Comparison of ENCODE assay signal across 8 cellular contexts in the genomic region with DNA sequence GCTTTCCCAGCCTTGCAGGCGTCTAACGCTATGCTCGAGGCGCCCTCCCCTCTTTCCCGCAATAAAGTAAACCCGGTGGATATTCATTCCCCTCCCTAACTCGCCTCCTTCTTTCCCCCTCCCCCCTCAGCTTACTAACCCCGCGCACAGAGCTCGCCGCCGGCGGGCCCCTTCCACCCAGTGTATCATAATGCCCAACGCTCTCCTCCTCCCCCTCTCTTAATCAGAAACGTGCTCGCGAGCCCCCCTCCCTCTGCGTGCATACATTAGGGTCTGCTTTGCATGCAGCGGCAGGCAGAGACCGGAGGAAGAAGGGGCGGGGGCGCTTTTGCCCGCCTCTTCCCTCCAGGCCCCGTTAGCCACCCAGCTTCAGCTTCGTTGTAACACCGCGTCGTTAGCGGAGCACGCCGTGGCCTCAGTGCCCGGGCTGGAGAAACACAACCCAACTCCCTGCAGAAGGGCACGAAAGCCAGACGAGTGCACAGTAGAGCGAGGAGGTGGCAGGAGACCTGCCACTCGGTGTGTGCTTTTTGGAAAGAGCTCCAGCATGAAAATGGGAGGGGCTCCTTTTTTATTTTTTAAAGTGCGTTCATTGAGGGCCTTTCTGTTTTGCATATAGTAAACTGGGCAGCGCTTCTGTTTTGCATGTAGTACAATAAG. TPM values are rescaled to one million over a fixed set of nuclear protein-coding genes. Genes with fewer than 3 reads are reported as not detected.
DNase-seq lines count a peak whose midpoint lies in the region; ATAC-seq, FAIRE-seq and TF ChIP-seq lines count a peak whose summit lies in the region.

No MANE protein-coding gene starts in this region.

- peaks cover 11% of the 10 kb centered on the region; the same call in 1 of the 2 replicates for H3F3A ChIP-seq in GM23338 (replicated peaks; ENCODE audit: low read depth)

- H3K9me2 ChIP-seq in GM23338 (ENCODE audit: insufficient read depth): no peaks in the 10 kb centered on the region

- peaks cover 12% of the 10 kb centered on the region; the same call in 2 of the 3 replicates for H3K36me3 Mint-ChIP-seq in GM23338 (ENCODE audit: low read depth)
- H3K36me3 Mint-ChIP-seq in activated T-helper 2 cell treated with anti-CD3 and anti-CD28 coated beads, Interferon-gamma antibody, Interleukin-2, Interleukin-4, amounts not matched to agents 10 μg/mL and 5 μg/mL and 100 μg/mL, durations not matched to agents 14 hours and 24 hours and 36 hours (ENCODE audit: low read depth): peaks cover 10% of the 10 kb centered on the region

- DNase-seq in DMS53 (lab: John Stamatoyannopoulos, UW) (peak; percentile 87), GM23338 (ENCODE audit: low spot score) (peak; percentile 93), M059J (ENCODE audit: low read depth) (peak; percentile 70), RWPE1 (ENCODE audit: low spot score) (peak; percentile 37), foreskin keratinocyte (no peak), nucleus accumbens (lab: John Stamatoyannopoulos, UW) (peak in 39 of 56 donors; percentile 24 to 84 (median 61)), urothelium cell line (ENCODE audit: low spot score) (peak; percentile 48)
- peak; percentile 56 for DNase-seq in activated T-helper 2 cell treated with anti-CD3 and anti-CD28 coated beads, Interferon-gamma antibody, Interleukin-2, Interleukin-4, amounts not matched to agents 10 μg/mL and 5 μg/mL and 100 μg/mL, durations not matched to agents 14 hours and 24 hours and 36 hours (ENCODE audit: low spot score)

- POLR2A ChIA-PET in RWPE1 (lab: Yijun Ruan, JAX; ENCODE audit: low non-redundant PET): no interaction called here

- peak overlapping the region; percentile 77 for H3K4me3 ChIP-seq in GM23338

- no peaks in the 10 kb centered on the region for H3K36me3 ChIP-seq in GM23338 (ENCODE audit: insufficient read depth)

- peak overlapping the region; percentile 98 for H3K27ac Mint-ChIP-seq in GM23338
- H3K27ac Mint-ChIP-seq in activated T-helper 2 cell treated with anti-CD3 and anti-CD28 coated beads, Interferon-gamma antibody, Interleukin-2, Interleukin-4, amounts not matched to agents 10 μg/mL and 5 μg/mL and 100 μg/mL, durations not matched to agents 14 hours and 24 hours and 36 hours: peak overlapping the region; percentile 83

- peak overlapping the region; percentile 96 for H3K4me2 ChIP-seq in GM23338

- peaks cover 28% of the 10 kb centered on the region for H3K4me1 ChIP-seq in GM23338 (ENCODE audit: insufficient read depth)
- H3K4me1 ChIP-seq in foreskin keratinocyte: peaks cover 6% of the 10 kb centered on the region

- no peak for TF ChIP-seq CTCF in GM23338 (conservative IDR thresholded peaks at IDR 0.05; ENCODE audit: low read depth in 2 of 2)
- no peak for TF ChIP-seq CTCF in RWPE1 (conservative IDR thresholded peaks at IDR 0.05; ENCODE audit: low read depth)
- TF ChIP-seq CTCF in foreskin keratinocyte (conservative IDR thresholded peaks at IDR 0.05): no peak

- peaks cover 14% of the 10 kb centered on the region for H3K27me3 ChIP-seq in GM23338 (ENCODE audit: insufficient read depth)
- H3K27me3 ChIP-seq in foreskin keratinocyte: no peaks in the 10 kb centered on the region

- CTCF ChIA-PET in RWPE1 (lab: Yijun Ruan, JAX): interaction anchor here (0.8 kb wide), 1 partner anchor 12 kb away, joined by 4 read pairs; no protein-coding TSS in a partner anchor

- ATAC-seq in GM23338 (peak; percentile 66), foreskin keratinocyte (peak; percentile 1)

- intact Hi-C loops in activated T-helper 2 cell treated with anti-CD3 and anti-CD28 coated beads, Interferon-gamma antibody, Interleukin-2, Interleukin-4, amounts not matched to agents 10 μg/mL and 5 μg/mL and 100 μg/mL, durations not matched to agents 14 hours and 24 hours and 36 hours (cut with micrococcal nuclease): loop anchor here (1.0 to 5.0 kb wide), 4 partner anchors 34 to 237 kb away; partner anchors contain the start of genes ARCN1, ATP5MG, CD3D and CD3G

- H3K27ac ChIP-seq in GM23338 (ENCODE audit: low read depth): peak overlapping the region; percentile 97
- peak overlapping the region; percentile 96 for H3K27ac ChIP-seq in RWPE1
- no peak overlapping the region for H3K27ac ChIP-seq in foreskin keratinocyte

- peaks cover 37% of the 10 kb centered on the region for H3K79me2 ChIP-seq in GM23338 (replicated peaks; ENCODE audit: insufficient read depth)

- H3K4me3 Mint-ChIP-seq in GM23338: peak overlapping the region; percentile 97
- H3K4me3 Mint-ChIP-seq in activated T-helper 2 cell treated with anti-CD3 and anti-CD28 coated beads, Interferon-gamma antibody, Interleukin-2, Interleukin-4, amounts not matched to agents 10 μg/mL and 5 μg/mL and 100 μg/mL, durations not matched to agents 14 hours and 24 hours and 36 hours (ENCODE audit: low read depth): peak overlapping the region; percentile 92

- H3K9me3 Mint-ChIP-seq in GM23338: no peaks in the 10 kb centered on the region; the same call in 2 of the 3 replicates
- H3K9me3 Mint-ChIP-seq in activated T-helper 2 cell treated with anti-CD3 and anti-CD28 coated beads, Interferon-gamma antibody, Interleukin-2, Interleukin-4, amounts not matched to agents 10 μg/mL and 5 μg/mL and 100 μg/mL, durations not matched to agents 14 hours and 24 hours and 36 hours: no peaks in the 10 kb centered on the region

- peaks cover 16% of the 10 kb centered on the region for H3K27me3 Mint-ChIP-seq in GM23338 (ENCODE audit: insufficient read depth, low read depth, poor library complexity)
- H3K27me3 Mint-ChIP-seq in activated T-helper 2 cell treated with anti-CD3 and anti-CD28 coated beads, Interferon-gamma antibody, Interleukin-2, Interleukin-4, amounts not matched to agents 10 μg/mL and 5 μg/mL and 100 μg/mL, durations not matched to agents 14 hours and 24 hours and 36 hours (ENCODE audit: low read depth): peaks cover 7% of the 10 kb centered on the region

- peaks cover 25% of the 10 kb centered on the region for H3K4me1 Mint-ChIP-seq in GM23338
- H3K4me1 Mint-ChIP-seq in activated T-helper 2 cell treated with anti-CD3 and anti-CD28 coated beads, Interferon-gamma antibody, Interleukin-2, Interleukin-4, amounts not matched to agents 10 μg/mL and 5 μg/mL and 100 μg/mL, durations not matched to agents 14 hours and 24 hours and 36 hours (ENCODE audit: low read depth): peaks cover 33% of the 10 kb centered on the region

- H4K20me1 ChIP-seq in GM23338 (replicated peaks; ENCODE audit: insufficient read depth): peaks cover 29% of the 10 kb centered on the region

- peak overlapping the region; percentile 92 for H2AFZ ChIP-seq in GM23338

- FAIRE-seq in urothelium cell line (lab: Jason Lieb, UNC): no peak

TF ChIP-seq in GM23338, 12 proteins besides CTCF, POLR2A, EP300 and RAD21:
- TF ChIP-seq EZH2phosphoT487 (IDR thresholded peaks at IDR 0.05; ENCODE audit: unreplicated experiment) (no peak), STAT1 (IDR thresholded peaks at IDR 0.05; ENCODE audit: unreplicated experiment) (no peak), EZH2 (IDR thresholded peaks at IDR 0.05; ENCODE audit: low read depth, unreplicated experiment) (no peak), CREB1 (CRISPR knock-in tag; IDR thresholded peaks at IDR 0.05; ENCODE audit: low read depth) (peak; percentile 30; the same call in 1 of the 2 replicates), POLR2AphosphoS5 (IDR thresholded peaks at IDR 0.05; ENCODE audit: low read depth) (peak; percentile 79), ZNF331 (CRISPR knock-in tag; IDR thresholded peaks at IDR 0.05; ENCODE audit: low read depth) (no peak)
TF ChIP-seq in GM23338: peak in this region for 2.

RNA-seq across cellular contexts. Expression of gene KMT2A, which starts 0.9 kb away (rescaled TPM):
- 66.6 and 72.2 TPM in 2 replicates for total RNA-seq in GM23338 (2014; rRNA removed; shearing (Covaris generic))
- polyA plus RNA-seq in GM23338 (2016; fragmentation: Nextera tagmentation; extraction: Ambion mirVana) (29.0 and 34.3 TPM in 2 replicates), foreskin keratinocyte (3.0 and 3.5 TPM in 2 replicates)
- total RNA-seq in M059J (2014; rRNA removed; shearing (Covaris generic)): 26.5 and 40.4 TPM in 2 replicates
- 61.6 and 64.2 TPM in 2 replicates for total RNA-seq in activated T-helper 2 cell treated with anti-CD3 and anti-CD28 coated beads, Interferon-gamma antibody, Interleukin-2, Interleukin-4, amounts not matched to agents 10 μg/mL and 5 μg/mL and 100 μg/mL, durations not matched to agents 14 hours and 24 hours and 36 hours
- 27.9 and 29.6 TPM in 2 replicates for total RNA-seq in foreskin keratinocyte

RNA-seq across cellular contexts. Expression of gene ATP5MG, which starts 34.0 kb away (rescaled TPM):
- 41.7 and 50.1 TPM in 2 replicates for total RNA-seq in GM23338 (2014; rRNA removed; shearing (Covaris generic))
- polyA plus RNA-seq in GM23338 (2016; fragmentation: Nextera tagmentation; extraction: Ambion mirVana): 987 and 1,075 TPM in 2 replicates
- total RNA-seq in M059J (2014; rRNA removed; shearing (Covaris generic)): 112 and 130 TPM in 2 replicates
- 237 and 266 TPM in 2 replicates for total RNA-seq in activated T-helper 2 cell treated with anti-CD3 and anti-CD28 coated beads, Interferon-gamma antibody, Interleukin-2, Interleukin-4, amounts not matched to agents 10 μg/mL and 5 μg/mL and 100 μg/mL, durations not matched to agents 14 hours and 24 hours and 36 hours
- total RNA-seq in foreskin keratinocyte: 193 and 217 TPM in 2 replicates
- 319 and 334 TPM in 2 replicates for polyA plus RNA-seq in foreskin keratinocyte

Comparison
In these comparisons a context has a peak if more than half of its experiments do, and no peak if none do; other contexts are left out.
1. DNase-seq: peak in DMS53 (single experiment), GM23338 (single experiment), M059J (single experiment), RWPE1 (single experiment), activated T-helper 2 cell treated with anti-CD3 and anti-CD28 coated beads, Interferon-gamma antibody, Interleukin-2, Interleukin-4, amounts not matched to agents 10 μg/mL and 5 μg/mL and 100 μg/mL, durations not matched to agents 14 hours and 24 hours and 36 hours (single experiment), nucleus accumbens (39 of 56) and urothelium cell line (single experiment); none in foreskin keratinocyte (0 of 2).